Comparison of ENCODE assay signal across 1 cellular context in the genomic region with DNA sequence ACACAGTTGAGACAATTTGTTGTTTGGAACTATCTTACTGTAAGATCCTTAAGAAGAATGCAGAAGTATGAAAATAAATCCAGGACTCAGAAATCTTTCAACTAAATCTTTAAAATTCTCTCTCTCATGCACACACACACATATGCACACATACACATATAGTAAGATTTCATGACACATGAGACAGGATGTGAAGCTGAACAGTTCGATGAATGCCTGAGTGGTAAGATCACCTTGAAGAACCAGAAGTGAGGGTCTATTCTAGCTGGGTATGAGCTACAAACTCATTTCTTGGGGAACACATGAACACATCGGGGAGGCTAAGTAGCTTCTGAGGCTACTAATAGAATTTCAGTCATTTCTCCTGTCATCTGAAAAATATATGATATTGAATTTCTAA.
TF ChIP-seq lines count a peak whose summit lies in the region.

No MANE protein-coding gene starts in this region.

TF ChIP-seq in H1, 55 proteins besides CTCF, POLR2A, EP300 and RAD21:
- TF ChIP-seq, protein P1, sequence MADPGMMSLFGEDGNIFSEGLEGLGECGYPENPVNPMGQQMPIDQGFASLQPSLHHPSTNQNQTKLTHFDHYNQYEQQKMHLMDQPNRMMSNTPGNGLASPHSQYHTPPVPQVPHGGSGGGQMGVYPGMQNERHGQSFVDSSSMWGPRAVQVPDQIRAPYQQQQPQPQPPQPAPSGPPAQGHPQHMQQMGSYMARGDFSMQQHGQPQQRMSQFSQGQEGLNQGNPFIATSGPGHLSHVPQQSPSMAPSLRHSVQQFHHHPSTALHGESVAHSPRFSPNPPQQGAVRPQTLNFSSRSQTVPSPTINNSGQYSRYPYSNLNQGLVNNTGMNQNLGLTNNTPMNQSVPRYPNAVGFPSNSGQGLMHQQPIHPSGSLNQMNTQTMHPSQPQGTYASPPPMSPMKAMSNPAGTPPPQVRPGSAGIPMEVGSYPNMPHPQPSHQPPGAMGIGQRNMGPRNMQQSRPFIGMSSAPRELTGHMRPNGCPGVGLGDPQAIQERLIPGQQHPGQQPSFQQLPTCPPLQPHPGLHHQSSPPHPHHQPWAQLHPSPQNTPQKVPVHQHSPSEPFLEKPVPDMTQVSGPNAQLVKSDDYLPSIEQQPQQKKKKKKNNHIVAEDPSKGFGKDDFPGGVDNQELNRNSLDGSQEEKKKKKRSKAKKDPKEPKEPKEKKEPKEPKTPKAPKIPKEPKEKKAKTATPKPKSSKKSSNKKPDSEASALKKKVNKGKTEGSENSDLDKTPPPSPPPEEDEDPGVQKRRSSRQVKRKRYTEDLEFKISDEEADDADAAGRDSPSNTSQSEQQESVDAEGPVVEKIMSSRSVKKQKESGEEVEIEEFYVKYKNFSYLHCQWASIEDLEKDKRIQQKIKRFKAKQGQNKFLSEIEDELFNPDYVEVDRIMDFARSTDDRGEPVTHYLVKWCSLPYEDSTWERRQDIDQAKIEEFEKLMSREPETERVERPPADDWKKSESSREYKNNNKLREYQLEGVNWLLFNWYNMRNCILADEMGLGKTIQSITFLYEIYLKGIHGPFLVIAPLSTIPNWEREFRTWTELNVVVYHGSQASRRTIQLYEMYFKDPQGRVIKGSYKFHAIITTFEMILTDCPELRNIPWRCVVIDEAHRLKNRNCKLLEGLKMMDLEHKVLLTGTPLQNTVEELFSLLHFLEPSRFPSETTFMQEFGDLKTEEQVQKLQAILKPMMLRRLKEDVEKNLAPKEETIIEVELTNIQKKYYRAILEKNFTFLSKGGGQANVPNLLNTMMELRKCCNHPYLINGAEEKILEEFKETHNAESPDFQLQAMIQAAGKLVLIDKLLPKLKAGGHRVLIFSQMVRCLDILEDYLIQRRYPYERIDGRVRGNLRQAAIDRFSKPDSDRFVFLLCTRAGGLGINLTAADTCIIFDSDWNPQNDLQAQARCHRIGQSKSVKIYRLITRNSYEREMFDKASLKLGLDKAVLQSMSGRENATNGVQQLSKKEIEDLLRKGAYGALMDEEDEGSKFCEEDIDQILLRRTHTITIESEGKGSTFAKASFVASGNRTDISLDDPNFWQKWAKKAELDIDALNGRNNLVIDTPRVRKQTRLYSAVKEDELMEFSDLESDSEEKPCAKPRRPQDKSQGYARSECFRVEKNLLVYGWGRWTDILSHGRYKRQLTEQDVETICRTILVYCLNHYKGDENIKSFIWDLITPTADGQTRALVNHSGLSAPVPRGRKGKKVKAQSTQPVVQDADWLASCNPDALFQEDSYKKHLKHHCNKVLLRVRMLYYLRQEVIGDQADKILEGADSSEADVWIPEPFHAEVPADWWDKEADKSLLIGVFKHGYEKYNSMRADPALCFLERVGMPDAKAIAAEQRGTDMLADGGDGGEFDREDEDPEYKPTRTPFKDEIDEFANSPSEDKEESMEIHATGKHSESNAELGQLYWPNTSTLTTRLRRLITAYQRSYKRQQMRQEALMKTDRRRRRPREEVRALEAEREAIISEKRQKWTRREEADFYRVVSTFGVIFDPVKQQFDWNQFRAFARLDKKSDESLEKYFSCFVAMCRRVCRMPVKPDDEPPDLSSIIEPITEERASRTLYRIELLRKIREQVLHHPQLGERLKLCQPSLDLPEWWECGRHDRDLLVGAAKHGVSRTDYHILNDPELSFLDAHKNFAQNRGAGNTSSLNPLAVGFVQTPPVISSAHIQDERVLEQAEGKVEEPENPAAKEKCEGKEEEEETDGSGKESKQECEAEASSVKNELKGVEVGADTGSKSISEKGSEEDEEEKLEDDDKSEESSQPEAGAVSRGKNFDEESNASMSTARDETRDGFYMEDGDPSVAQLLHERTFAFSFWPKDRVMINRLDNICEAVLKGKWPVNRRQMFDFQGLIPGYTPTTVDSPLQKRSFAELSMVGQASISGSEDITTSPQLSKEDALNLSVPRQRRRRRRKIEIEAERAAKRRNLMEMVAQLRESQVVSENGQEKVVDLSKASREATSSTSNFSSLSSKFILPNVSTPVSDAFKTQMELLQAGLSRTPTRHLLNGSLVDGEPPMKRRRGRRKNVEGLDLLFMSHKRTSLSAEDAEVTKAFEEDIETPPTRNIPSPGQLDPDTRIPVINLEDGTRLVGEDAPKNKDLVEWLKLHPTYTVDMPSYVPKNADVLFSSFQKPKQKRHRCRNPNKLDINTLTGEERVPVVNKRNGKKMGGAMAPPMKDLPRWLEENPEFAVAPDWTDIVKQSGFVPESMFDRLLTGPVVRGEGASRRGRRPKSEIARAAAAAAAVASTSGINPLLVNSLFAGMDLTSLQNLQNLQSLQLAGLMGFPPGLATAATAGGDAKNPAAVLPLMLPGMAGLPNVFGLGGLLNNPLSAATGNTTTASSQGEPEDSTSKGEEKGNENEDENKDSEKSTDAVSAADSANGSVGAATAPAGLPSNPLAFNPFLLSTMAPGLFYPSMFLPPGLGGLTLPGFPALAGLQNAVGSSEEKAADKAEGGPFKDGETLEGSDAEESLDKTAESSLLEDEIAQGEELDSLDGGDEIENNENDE (IDR thresholded peaks at IDR 0.05; ENCODE audit: insufficient replicate concordance, low read length): no peak
- TF ChIP-seq KDM5A (IDR thresholded peaks at IDR 0.05; ENCODE audit: low read length) (no peak), RBBP5 (IDR thresholded peaks at IDR 0.05; ENCODE audit: borderline replicate concordance, low read depth, low read length) (no peak), GABPA (IDR thresholded peaks at IDR 0.05; ENCODE audit: borderline replicate concordance, insufficient read depth, low read length) (no peak), TBP (IDR thresholded peaks at IDR 0.05; ENCODE audit: low read depth, low read length) (no peak), RFX5 (IDR thresholded peaks at IDR 0.05; ENCODE audit: borderline replicate concordance, low read depth, low read length) (no peak), RXRA (IDR thresholded peaks at IDR 0.05; ENCODE audit: insufficient read depth, low read depth, low read length) (no peak), TAF1 (IDR thresholded peaks at IDR 0.05; ENCODE audit: low read depth, low read length) (no peak), POU5F1 (IDR thresholded peaks at IDR 0.05; ENCODE audit: low read depth, low read length) (no peak), EGR1 (IDR thresholded peaks at IDR 0.05; ENCODE audit: borderline replicate concordance, low read depth, low read length) (no peak), TEAD4 (IDR thresholded peaks at IDR 0.05; ENCODE audit: low read depth, low read length) (no peak), CHD1 (IDR thresholded peaks at IDR 0.05; ENCODE audit: low read depth, low read length) (no peak), CBX5 (IDR thresholded peaks at IDR 0.05; ENCODE audit: low read depth, low read length) (no peak), CBX8 (IDR thresholded peaks at IDR 0.05; ENCODE audit: borderline replicate concordance, low read depth, low read length) (no peak), MAFK (IDR thresholded peaks at IDR 0.05; ENCODE audit: low read depth, low read length) (no peak), JUN (IDR thresholded peaks at IDR 0.05; ENCODE audit: low read depth, low read length) (no peak)
TF ChIP-seq in H1: peak in this region for 0.
